In the genomic region with DNA sequence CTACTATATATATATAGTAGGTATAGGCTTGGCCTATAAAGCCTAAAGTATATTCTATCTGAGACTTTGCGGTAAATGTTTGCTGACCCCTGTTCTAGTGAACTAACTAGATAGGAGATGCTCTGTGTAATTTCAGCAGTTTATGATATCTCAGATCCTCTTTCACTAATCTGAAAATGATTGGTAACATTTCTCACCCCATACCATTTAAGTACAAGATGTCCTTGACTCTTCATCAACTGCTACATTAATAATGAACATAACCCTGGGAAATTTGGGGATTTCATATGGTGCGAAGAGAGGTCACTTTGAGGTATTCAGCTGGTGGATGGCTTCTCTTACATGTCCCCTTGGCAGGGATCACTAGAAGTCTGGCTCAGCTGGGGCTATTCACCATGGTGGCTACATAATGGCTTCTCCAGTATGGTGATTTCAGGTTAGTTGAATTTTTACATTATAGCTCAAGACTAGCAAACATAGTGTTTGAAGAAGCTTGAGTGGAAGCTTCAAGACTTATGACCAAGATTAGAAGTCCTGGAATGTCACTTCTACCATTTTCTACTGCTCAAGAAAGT, we compare ENCODE assay signal across 16 cellular contexts.
DNase-seq lines count a peak whose midpoint lies in the region; ATAC-seq and TF ChIP-seq lines count a peak whose summit lies in the region.
"Had no signal": no experiment of that assay in that cellular context is flagged by ENCODE, and none has a peak within 500 bp of the region (broad histone marks: within the 10 kb centered on the region; RNA-seq: fewer than 3 reads in every experiment).

No MANE protein-coding gene starts in this region.

- no peak overlapping the region for H3K27ac Mint-ChIP-seq in Calu3 (ENCODE audit: unreplicated experiment)

- intact Hi-C loops in Calu3 (cut with micrococcal nuclease; ENCODE audit: unreplicated experiment), result no loop called here

- CTCF ChIA-PET in Calu3 (lab: Charles Lee), result no interaction called here

- H3K4me3 Mint-ChIP-seq in Calu3 (ENCODE audit: low read depth, unreplicated experiment), result no peak overlapping the region
- H3K4me3 Mint-ChIP-seq: activated T-cell treated with anti-CD3 and anti-CD28 coated beads, Interleukin-2, amount 50 U/mL, for 4 hours had no signal

- H3K4me3 ChIP-seq in GM12864 (ENCODE audit: low read depth, low read length), result no peak overlapping the region
- H3K4me3 ChIP-seq: dorsolateral prefrontal cortex, right atrium auricular region had no signal

- no peaks in the 10 kb centered on the region for H3K27me3 Mint-ChIP-seq in Calu3 (ENCODE audit: unreplicated experiment)

- H3K9me3 Mint-ChIP-seq in Calu3 (ENCODE audit: low read depth, unreplicated experiment), result no peaks in the 10 kb centered on the region

- BruUV-seq in Calu3 (replicated peaks; lab: Mats Ljungman, UMichigan), result no TSS peak

- ATAC-seq in GM19372 (IDR thresholded peaks at IDR 0.05; ENCODE audit: low read depth, unreplicated experiment) (peak; percentile 42), HG02763 (IDR thresholded peaks at IDR 0.05; ENCODE audit: unreplicated experiment) (peak; percentile 28), HG03457 (IDR thresholded peaks at IDR 0.05; ENCODE audit: unreplicated experiment) (peak; percentile 54)

- H3K36me3 Mint-ChIP-seq in Calu3 (ENCODE audit: insufficient read depth, unreplicated experiment), result no peaks in the 10 kb centered on the region

- peak; percentile 43 for DNase-seq in GM12864 (ENCODE audit: low read depth)
- no peak for DNase-seq in occipital lobe (lab: John Stamatoyannopoulos, UW)
- no peak for DNase-seq in NOMO-1 (lab: John Stamatoyannopoulos, UW; ENCODE audit: unreplicated experiment in 2 of 2)
- no peak for DNase-seq in Calu3
- DNase-seq in NCI-H510A treated with DMSO at 0.1 percent for 48 hours (lab: John Stamatoyannopoulos, UW), result no peak
- DNase-seq: DMS 273 treated with DMSO at 0.1 percent for 48 hours, dorsolateral prefrontal cortex, foreskin fibroblast, islet precursor cell, NCI-H524 treated with DMSO at 0.1 percent for 48 hours, SHP77 had no signal

- TF ChIP-seq CTCF in GM12864 (IDR thresholded peaks at IDR 0.05; ENCODE audit: low read depth, low read length, missing control alignments), result no peak
- no peak for TF ChIP-seq CTCF in Calu3 (IDR thresholded peaks at IDR 0.05; ENCODE audit: unreplicated experiment)

- H3K4me1 Mint-ChIP-seq in Calu3 (ENCODE audit: low read depth, unreplicated experiment), result no peaks in the 10 kb centered on the region
